In genomic region chrX:106005684-106006083, GRCh38 we compare ENCODE assay signal across 26 cellular contexts. TPM values are rescaled to one million over a fixed set of nuclear protein-coding genes. Genes with fewer than 3 reads are reported as not detected.
A peak's percentile ranks its signal among the peaks of the same experiment; 100 is the strongest.
DNase-seq lines count a peak whose midpoint lies in the region; ATAC-seq and TF ChIP-seq lines count a peak whose summit lies in the region.
"Had no signal": no experiment of that assay in that cellular context is flagged by ENCODE, and none has a peak within 500 bp of the region (broad histone marks: within the 10 kb centered on the region; RNA-seq: fewer than 3 reads in every experiment).

No MANE protein-coding gene starts in this region.

- WGBS in liver: 15% methylated on average over 2 of the region's 2 CpGs

- peak in 1 of 2 donors; percentile 13 for TF ChIP-seq RAD21 in liver (IDR thresholded peaks at IDR 0.05)

- peaks cover 0 to 5% (median 2%) of the 10 kb centered on the region in 4 donors for H3K4me1 ChIP-seq in liver (ENCODE audit: control insufficient read depth in 4 of 4, insufficient read depth in 4 of 4, low read length in 3 of 4)
- H3K4me1 ChIP-seq: BE2C, BLaER1 had no signal

- no peaks in the 10 kb centered on the region for H3K36me3 ChIP-seq in liver (ENCODE audit: control insufficient read depth in 4 of 4, insufficient read depth in 3 of 4, low read depth in 1 of 4, low read length in 3 of 4)
- H3K36me3 ChIP-seq: BE2C, BLaER1 had no signal

- peak overlapping the region in 1 of 3 donors; percentile 11 for H3K4me3 ChIP-seq in liver (ENCODE audit: low read depth in 1 of 3, low read length in 3 of 3)
- H3K4me3 ChIP-seq: BLaER1, GM12878 had no signal

- no peaks in the 10 kb centered on the region for H3K4me1 Mint-ChIP-seq in stimulated activated effector memory CD8-positive, alpha-beta T cell treated with anti-CD3 and anti-CD28 coated beads, Interleukin-12 subunit alpha, Interleukin-12 subunit beta, amount 100 ng/mL, for 72 hours
- H3K4me1 Mint-ChIP-seq: CD14-positive monocyte; CD4-positive, alpha-beta memory T cell; CD4-positive, CD25-positive, alpha-beta regulatory T cell; CD8-positive, alpha-beta memory T cell had no signal

- H3K9me3 ChIP-seq in liver (ENCODE audit: control insufficient read depth in 4 of 4, low read length in 3 of 4): no peaks in the 10 kb centered on the region
- H3K9me3 ChIP-seq: BE2C had no signal

- H3K27ac ChIP-seq in liver (ENCODE audit: low read depth in 1 of 2, low read length in 2 of 2): peak overlapping the region; percentile 30 to 46
- H3K27ac ChIP-seq: BLaER1 had no signal

- no peaks in the 10 kb centered on the region for H3K36me3 Mint-ChIP-seq in stimulated activated effector memory CD8-positive, alpha-beta T cell treated with anti-CD3 and anti-CD28 coated beads, Interleukin-12 subunit alpha, Interleukin-12 subunit beta, amount 100 ng/mL, for 72 hours
- H3K36me3 Mint-ChIP-seq: CD14-positive monocyte; CD4-positive, alpha-beta memory T cell; CD4-positive, CD25-positive, alpha-beta regulatory T cell; CD8-positive, alpha-beta memory T cell had no signal

- no peak overlapping the region for H3K9ac ChIP-seq in liver (ENCODE audit: low read depth in 1 of 2, low read length in 2 of 2)
- H3K9ac ChIP-seq: BLaER1 had no signal

- TF ChIP-seq CTCF in liver (IDR thresholded peaks at IDR 0.05; ENCODE audit: low read depth, low read length, missing input control): no peak

- no peak overlapping the region for H3K4me3 Mint-ChIP-seq in stimulated activated effector memory CD8-positive, alpha-beta T cell treated with anti-CD3 and anti-CD28 coated beads, Interleukin-12 subunit alpha, Interleukin-12 subunit beta, amount 100 ng/mL, for 72 hours
- H3K4me3 Mint-ChIP-seq: CD14-positive monocyte; CD4-positive, alpha-beta memory T cell; CD4-positive, CD25-positive, alpha-beta regulatory T cell; CD8-positive, alpha-beta memory T cell had no signal

- ATAC-seq in left lobe of liver: peak; percentile 65
- ATAC-seq in stimulated activated effector memory CD8-positive, alpha-beta T cell treated with anti-CD3 and anti-CD28 coated beads, Interleukin-12 subunit alpha, Interleukin-12 subunit beta, amount 100 ng/mL, for 72 hours: no peak
- no peak for ATAC-seq in HG03571 (IDR thresholded peaks at IDR 0.05; ENCODE audit: unreplicated experiment)
- ATAC-seq: GM12878 had no signal

- peaks cover 10% of the 10 kb centered on the region for H3K9me3 Mint-ChIP-seq in stimulated activated effector memory CD8-positive, alpha-beta T cell treated with anti-CD3 and anti-CD28 coated beads, Interleukin-12 subunit alpha, Interleukin-12 subunit beta, amount 100 ng/mL, for 72 hours
- H3K9me3 Mint-ChIP-seq: CD8-positive, alpha-beta memory T cell had no signal

- no peaks in the 10 kb centered on the region for H3K27me3 ChIP-seq in liver (ENCODE audit: control insufficient read depth in 4 of 4, insufficient read depth in 4 of 4, low read length in 3 of 4)
- H3K27me3 ChIP-seq: BE2C had no signal

- DNase-seq in left lobe of liver (ENCODE audit: low spot score): no peak
- no peak for DNase-seq in stimulated activated effector memory CD8-positive, alpha-beta T cell treated with anti-CD3 and anti-CD28 coated beads, Interleukin-12 subunit alpha, Interleukin-12 subunit beta, amount 100 ng/mL, for 72 hours (ENCODE audit: low spot score in 2 of 2)
- no peak for DNase-seq in NCI-H1417 (lab: John Stamatoyannopoulos, UW)
- DNase-seq: 8988T; ACHN; BE2C; C1 segment of cervical spinal cord; CD4-positive, alpha-beta memory T cell; CD4-positive, CD25-positive, alpha-beta regulatory T cell; CD8-positive, alpha-beta memory T cell; COR-L47; DMS 273 treated with DMSO at 0.1 percent for 48 hours; DMS153; DMS53; DMS79; DND-41; EL; GDM1 had no signal

- H3K27ac Mint-ChIP-seq in stimulated activated effector memory CD8-positive, alpha-beta T cell treated with anti-CD3 and anti-CD28 coated beads, Interleukin-12 subunit alpha, Interleukin-12 subunit beta, amount 100 ng/mL, for 72 hours: no peak overlapping the region
- H3K27ac Mint-ChIP-seq: CD14-positive monocyte; CD4-positive, alpha-beta memory T cell; CD4-positive, CD25-positive, alpha-beta regulatory T cell had no signal

TF ChIP-seq in liver, 16 proteins besides CTCF, POLR2A, EP300 and RAD21:
- TF ChIP-seq YY1 (IDR thresholded peaks at IDR 0.05) (peak; percentile 20), HNF4A (conservative IDR thresholded peaks at IDR 0.05) (peak; percentile 28 to 46), FOXA2 (IDR thresholded peaks at IDR 0.05) (peak; percentile 20), RXRA (IDR thresholded peaks at IDR 0.05) (peak in 1 of 2 donors; percentile 29), EGR1 (IDR thresholded peaks at IDR 0.05; ENCODE audit: low read depth in 2 of 2) (no peak)
TF ChIP-seq in liver: peak in this region for 4.

RNA-seq across cellular contexts. Expression of gene SERPINA7, which starts 32.8 kb away (rescaled TPM):
- total RNA-seq in left lobe of liver (50.8 TPM), liver (100 to 1,000 TPM; 158 to 325 TPM)
- polyA plus RNA-seq in liver: 100 to 1,000 TPM; 172 to 235 TPM
- total RNA-seq: A673; CD4-positive, alpha-beta memory T cell; CD4-positive, CD25-positive, alpha-beta regulatory T cell; CD8-positive, alpha-beta memory T cell; G401; GM12878 had no signal
- polyA plus RNA-seq: AG04450; CD14-positive monocyte; CD4-positive, alpha-beta memory T cell; CD4-positive, CD25-positive, alpha-beta regulatory T cell; CD8-positive, alpha-beta memory T cell; GM12878 had no signal
